ENCODE assay signal across 8 cellular contexts in genomic region chr1:174800221-174800791, GRCh38.
A peak's percentile ranks its signal among the peaks of the same experiment; 100 is the strongest.
DNase-seq lines count a peak whose midpoint lies in the region; ATAC-seq and TF ChIP-seq lines count a peak whose summit lies in the region.

No MANE protein-coding gene starts in this region.

- no peaks in the 10 kb centered on the region for H3K27me3 Mint-ChIP-seq in naive thymus-derived CD8-positive, alpha-beta T cell
- H3K27me3 Mint-ChIP-seq in CD14-positive monocyte (ENCODE audit: low read depth in 3 of 3) = peaks cover 0 to 3% (median 0%) of the 10 kb centered on the region in 3 donors

- intact Hi-C loops in CD14-positive monocyte (cut with micrococcal nuclease) = no loop called here

- H3K27ac Mint-ChIP-seq in naive thymus-derived CD8-positive, alpha-beta T cell = no peak overlapping the region
- H3K27ac Mint-ChIP-seq in CD14-positive monocyte = no peak overlapping the region

- no peak overlapping the region for H3K4me3 Mint-ChIP-seq in naive thymus-derived CD8-positive, alpha-beta T cell
- no peak overlapping the region for H3K4me3 Mint-ChIP-seq in CD14-positive monocyte

- no peak for TF ChIP-seq CTCF in CD14-positive monocyte (IDR thresholded peaks at IDR 0.05)

- POLR2A ChIA-PET in naive thymus-derived CD8-positive, alpha-beta T cell (lab: Charles Lee) = interaction anchor here (0.7 to 2.8 kb wide), 14 partner anchors 9 to 223 kb away, joined by 3 to 45 read pairs (median 6); partner anchors contain the start of genes CACYBP and MRPS14

- peaks cover 3 to 20% (median 8%) of the 10 kb centered on the region in 4 donors for H3K4me1 Mint-ChIP-seq in naive thymus-derived CD8-positive, alpha-beta T cell
- no peaks in the 10 kb centered on the region for H3K4me1 Mint-ChIP-seq in CD14-positive monocyte

- H3K9me3 Mint-ChIP-seq in naive thymus-derived CD8-positive, alpha-beta T cell = no peaks in the 10 kb centered on the region
- no peaks in the 10 kb centered on the region for H3K9me3 Mint-ChIP-seq in CD14-positive monocyte

- ATAC-seq in SK-N-SH treated with all-trans-retinoic acid at 6 μM for 48 hours = peak; percentile 56
- peak; percentile 47 for ATAC-seq in esophagus mucosa
- peak; percentile 4 to 15 for ATAC-seq in naive thymus-derived CD8-positive, alpha-beta T cell

- H3K36me3 Mint-ChIP-seq in naive thymus-derived CD8-positive, alpha-beta T cell = no peaks in the 10 kb centered on the region
- no peaks in the 10 kb centered on the region for H3K36me3 Mint-ChIP-seq in CD14-positive monocyte

- DNase-seq in NCI-H748 (lab: John Stamatoyannopoulos, UW; ENCODE audit: unreplicated experiment) = peak; percentile 13
- no peak for DNase-seq in NCI-H748 treated with DMSO at 0.1 percent for 48 hours (lab: John Stamatoyannopoulos, UW)
- peak in 3 of 10 donors; percentile 3 to 19 (median 4) for DNase-seq in naive thymus-derived CD8-positive, alpha-beta T cell
- DNase-seq in CD14-positive monocyte (ENCODE audit: low spot score) = no peak
- no peak for DNase-seq in Kasumi-1 (lab: John Stamatoyannopoulos, UW)
- DNase-seq in T1000 (lab: John Stamatoyannopoulos, UW) = no peak

TF ChIP-seq in SK-N-SH treated with all-trans-retinoic acid at 6 μM for 48 hours, 23 proteins besides CTCF, POLR2A, EP300 and RAD21:
- TF ChIP-seq CREB5 (CRISPR knock-in tag; IDR thresholded peaks at IDR 0.05; ENCODE audit: low read depth) = no peak
- no peak for TF ChIP-seq TCF4 (CRISPR knock-in tag; IDR thresholded peaks at IDR 0.05; ENCODE audit: borderline replicate concordance)
- no peak for TF ChIP-seq ZNF70 (CRISPR knock-in tag; IDR thresholded peaks at IDR 0.05)
- no peak for TF ChIP-seq ZFP3 (CRISPR knock-in tag; IDR thresholded peaks at IDR 0.05)
- no peak for TF ChIP-seq TSHZ2 (CRISPR knock-in tag; IDR thresholded peaks at IDR 0.05)
- no peak for TF ChIP-seq OSR1 (CRISPR knock-in tag; IDR thresholded peaks at IDR 0.05)
- no peak for TF ChIP-seq POU6F1 (CRISPR knock-in tag; IDR thresholded peaks at IDR 0.05; ENCODE audit: borderline replicate concordance, low read depth)
- TF ChIP-seq TOX (CRISPR knock-in tag; IDR thresholded peaks at IDR 0.05; ENCODE audit: borderline replicate concordance) = no peak
- TF ChIP-seq PPARA (CRISPR knock-in tag; IDR thresholded peaks at IDR 0.05; ENCODE audit: borderline replicate concordance) = no peak
- no peak for TF ChIP-seq ZC3H10 (CRISPR knock-in tag; IDR thresholded peaks at IDR 0.05)
- TF ChIP-seq ZFP30 (CRISPR knock-in tag; IDR thresholded peaks at IDR 0.05) = no peak
- no peak for TF ChIP-seq ISL1 (CRISPR knock-in tag; IDR thresholded peaks at IDR 0.05)
- no peak for TF ChIP-seq PATZ1 (CRISPR knock-in tag; IDR thresholded peaks at IDR 0.05; ENCODE audit: borderline replicate concordance)
- TF ChIP-seq RARB (CRISPR knock-in tag; IDR thresholded peaks at IDR 0.05) = no peak
- no peak for TF ChIP-seq GLIS3 (CRISPR knock-in tag; IDR thresholded peaks at IDR 0.05)
